In genomic region chr2:171553858-171554257, GRCh38 we compare ENCODE assay signal across 10 cellular contexts. TPM values are rescaled to one million over a fixed set of nuclear protein-coding genes. Genes with fewer than 3 reads are reported as not detected.
DNase-seq lines count a peak whose midpoint lies in the region; ATAC-seq, FAIRE-seq and TF ChIP-seq lines count a peak whose summit lies in the region.
"Had no signal": no experiment of that assay in that cellular context is flagged by ENCODE, and none has a peak within 500 bp of the region (broad histone marks: within the 10 kb centered on the region; RNA-seq: fewer than 3 reads in every experiment).

No MANE protein-coding gene starts in this region.

- no peaks in the 10 kb centered on the region for H3K79me2 ChIP-seq in PC-9 (ENCODE audit: low read depth)

- H3K27ac ChIP-seq in A549: peak overlapping the region; percentile 71 to 83
- no peak overlapping the region for H3K27ac ChIP-seq in PC-9
- no peak overlapping the region for H3K27ac ChIP-seq in spleen

- DNase-seq in A549 (ENCODE audit: low read depth in 1 of 2, low spot score in 1 of 2): peak; percentile 79 to 96
- peak; percentile 91 for DNase-seq in LoVo (ENCODE audit: low spot score)
- DNase-seq in PC-9: peak; percentile 71 to 75
- peak; percentile 67 for DNase-seq in globus pallidus (ENCODE audit: low spot score)
- no peak for DNase-seq in stimulated activated naive CD8-positive, alpha-beta T cell treated with anti-CD3 and anti-CD28 coated beads, Interleukin-15, Interleukin-2, amounts not matched to agents 100 U/mL and 50 U/mL, for 24 hours
- DNase-seq in NCI-H2171 (lab: John Stamatoyannopoulos, UW): no peak
- no peak for DNase-seq in activated CD4-positive, alpha-beta T cell treated with anti-CD3 and anti-CD28 coated beads, Interleukin-2, amount 50 U/mL, for 1 hour
- DNase-seq in spleen: no peak
- DNase-seq: activated CD4-positive, alpha-beta T cell treated with anti-CD3 and anti-CD28 coated beads, Interleukin-2, amount 50 U/mL, for 48 hours; left colon had no signal

- POLR2A ChIA-PET in A549 (lab: Yijun Ruan, JAX): no interaction called here
- POLR2A ChIA-PET in PC-9 (lab: Charles Lee; ENCODE audit: unreplicated experiment): no interaction called here

- peaks cover 10% of the 10 kb centered on the region; the same call in 2 of the 3 replicates for H3K4me1 ChIP-seq in A549
- H3K4me1 ChIP-seq in PC-9 (replicated peaks; ENCODE audit: insufficient read depth): no peaks in the 10 kb centered on the region
- no peaks in the 10 kb centered on the region for H3K4me1 ChIP-seq in spleen

- no TSS peak for BruUV-seq in PC-9 (replicated peaks; lab: Mats Ljungman, UMichigan)

- H3K36me3 ChIP-seq in PC-9 (ENCODE audit: low read depth): 0 out of 2 replicates have a peak, but pooled peaks cover 3% of the 10 kb centered on the region
- peaks cover 0 to 44% (median 4%) of the 10 kb centered on the region in 6 donors for H3K36me3 ChIP-seq in spleen

- H2AFZ ChIP-seq in PC-9: no peak overlapping the region; the same call in 1 of the 2 replicates

- H3K9me3 ChIP-seq in A549 (no peaks in the 10 kb centered on the region), PC-9 (ENCODE audit: insufficient read depth, low read depth) (no peaks in the 10 kb centered on the region), spleen (no peaks in the 10 kb centered on the region)

- CTCF ChIA-PET in A549 (lab: Yijun Ruan, JAX) (no interaction called here), PC-9 (lab: Charles Lee) (no interaction called here)

- no peaks in the 10 kb centered on the region for H3K9me2 ChIP-seq in PC-9 (ENCODE audit: insufficient read depth)

- no peaks in the 10 kb centered on the region for H4K20me1 ChIP-seq in PC-9 (ENCODE audit: insufficient read depth)

- WGBS in A549 (ENCODE audit: missing lambda C conversion rate): 2% methylated on average over 8 of the region's 8 CpGs
- 83 to 89% (median 84%) methylated on average over 8 of the region's 8 CpGs for WGBS in spleen, 5 donors

- peak; percentile 92 for FAIRE-seq in A549 (lab: Jason Lieb, UNC)

- no peak for TF ChIP-seq CTCF in A549 (IDR thresholded peaks at IDR 0.05)
- TF ChIP-seq CTCF in PC-9 (conservative IDR thresholded peaks at IDR 0.05): no peak
- no peak for TF ChIP-seq CTCF in spleen (IDR thresholded peaks at IDR 0.05 in 8 of 11, conservative IDR thresholded peaks at IDR 0.05 in 3 of 11)

- H3K4me2 ChIP-seq in A549 (peak overlapping the region; percentile 80), PC-9 (peak overlapping the region; percentile 42)

- no peaks in the 10 kb centered on the region; the same call in 1 of the 2 replicates for H3F3A ChIP-seq in PC-9 (ENCODE audit: insufficient read depth, low read depth)

- TF ChIP-seq POLR2A in A549 (IDR thresholded peaks at IDR 0.05; ENCODE audit: low read length) (peak; percentile 31), spleen (IDR thresholded peaks at IDR 0.05) (no peak)

- ATAC-seq in A549: peak; percentile 100
- no peak for ATAC-seq in stimulated activated naive CD8-positive, alpha-beta T cell treated with anti-CD3 and anti-CD28 coated beads, Interleukin-15, Interleukin-2, amounts not matched to agents 100 U/mL and 50 U/mL, for 24 hours
- ATAC-seq: left colon had no signal

- intact Hi-C loops in PC-9 (cut with micrococcal nuclease; ENCODE audit: unreplicated experiment): no loop called here
- intact Hi-C loops in spleen (cut with DNase I; ENCODE audit: low total_unique reads): no loop called here

- no peak for TF ChIP-seq EP300 in A549 (IDR thresholded peaks at IDR 0.05)

- H3K4me3 ChIP-seq in A549 (peak overlapping the region; percentile 51), PC-9 (peak overlapping the region; percentile 18; the same call in 1 of the 2 replicates), spleen (peak overlapping the region in 2 of 8 donors; percentile 16 to 34)

- no peak for TF ChIP-seq RAD21 in A549 (conservative IDR thresholded peaks at IDR 0.05 in 1 of 2, IDR thresholded peaks at IDR 0.05 in 1 of 2)

- H3K27me3 ChIP-seq in PC-9 (ENCODE audit: insufficient read depth, low read depth): no peaks in the 10 kb centered on the region
- no peaks in the 10 kb centered on the region for H3K27me3 ChIP-seq in spleen (replicated peaks in 1 of 7)

TF ChIP-seq in A549, 52 proteins besides CTCF, POLR2A, EP300 and RAD21 (continues in another document):
- TF ChIP-seq NFE2L2 (conservative IDR thresholded peaks at IDR 0.05; ENCODE audit: low read length): no peak
- 0 out of 2 replicates have a peak, but pooled peaks have one; percentile 20 for TF ChIP-seq PHF8 (IDR thresholded peaks at IDR 0.05; ENCODE audit: borderline replicate concordance, low read depth)
- no peak for TF ChIP-seq SMC3 (IDR thresholded peaks at IDR 0.05)
- TF ChIP-seq HOXA7 (CRISPR knock-in tag; IDR thresholded peaks at IDR 0.05): no peak
- TF ChIP-seq JUN (IDR thresholded peaks at IDR 0.05): peak in 1 of 2 experiments; percentile 46; a peak in 2 of 5 replicates
- TF ChIP-seq MYC (IDR thresholded peaks at IDR 0.05; ENCODE audit: borderline replicate concordance, low read length): no peak
- no peak for TF ChIP-seq NR3C1 (IDR thresholded peaks at IDR 0.05)
- TF ChIP-seq CEBPB (IDR thresholded peaks at IDR 0.05): peak in 1 of 2 experiments; percentile 38; a peak in 2 of 4 replicates
- TF ChIP-seq HEYL (CRISPR knock-in tag; IDR thresholded peaks at IDR 0.05): no peak
- TF ChIP-seq E2F6 (IDR thresholded peaks at IDR 0.05; ENCODE audit: borderline replicate concordance, low read depth): no peak
- TF ChIP-seq EHF (CRISPR knock-in tag; IDR thresholded peaks at IDR 0.05): no peak
- TF ChIP-seq HES2 (IDR thresholded peaks at IDR 0.05): no peak
- TF ChIP-seq BCL3 (IDR thresholded peaks at IDR 0.05): peak; percentile 47; the same call in 1 of the 3 replicates
- no peak for TF ChIP-seq KDM5A (IDR thresholded peaks at IDR 0.05)
- TF ChIP-seq MAFK (IDR thresholded peaks at IDR 0.05; ENCODE audit: partially characterized antibody): no peak
- no peak for TF ChIP-seq ELK1 (IDR thresholded peaks at IDR 0.05; ENCODE audit: low read depth, low read length)
- no peak for TF ChIP-seq FOSL2 (IDR thresholded peaks at IDR 0.05)
- no peak for TF ChIP-seq FOSL2 (CRISPR knock-in tag; IDR thresholded peaks at IDR 0.05)
- no peak for TF ChIP-seq SREBF2 (IDR thresholded peaks at IDR 0.05)
- TF ChIP-seq RFX5 (IDR thresholded peaks at IDR 0.05): peak; percentile 43; the same call in 1 of the 2 replicates
- no peak for TF ChIP-seq HMGXB4 (CRISPR knock-in tag; IDR thresholded peaks at IDR 0.05; ENCODE audit: borderline replicate concordance)
- TF ChIP-seq CHD4 (IDR thresholded peaks at IDR 0.05; ENCODE audit: borderline replicate concordance): no peak
- TF ChIP-seq ZFP36 (IDR thresholded peaks at IDR 0.05; ENCODE audit: borderline replicate concordance, partially characterized antibody): no peak
- TF ChIP-seq KDM1A (IDR thresholded peaks at IDR 0.05; ENCODE audit: low read depth): no peak

RNA-seq across cellular contexts. Expression of gene CYBRD1, which starts 31.6 kb away (rescaled TPM):
- polyA plus RNA-seq in A549 (2011; rRNA removed) (46.6 and 50.8 TPM in 2 replicates), A549 (2017; fragmentation: RNase III; extraction: RNeasy Plus Mini Kit Qiagen cat#74134 plus additional on column Dnase treatment) (25.3 to 31.6 TPM (median 30.5 TPM) in 3 replicates), spleen (10 to 100 TPM in 1 of 3 donors, 1 to 10 TPM in 2; 8.2 to 21.3 (median 9.4) TPM)
- polyA plus RNA-seq in A549 (2012; cell fraction: cytosol; rRNA removed): 14.3 and 20.5 TPM in 2 replicates
- 9.4 and 12.9 TPM in 2 replicates for polyA plus RNA-seq in A549 (2012; cell fraction: nucleus; rRNA removed)
- polyA minus RNA-seq in A549 (2011; rRNA and poly(A)+ RNA removed): 37.4 and 37.7 TPM in 2 replicates
- total RNA-seq in PC-9 (2021) (125 and 132 TPM in 2 replicates), spleen (10 to 100 TPM; 18.8 to 61.7 (median 46.9) TPM)

Comparison
In these comparisons a context has a peak if more than half of its experiments do, and no peak if none do; other contexts are left out.
1. DNase-seq: peak in A549 (2 of 2), LoVo (single experiment), PC-9 (2 of 2) and globus pallidus (single experiment); none in stimulated activated naive CD8-positive, alpha-beta T cell treated with anti-CD3 and anti-CD28 coated beads, Interleukin-15, Interleukin-2, amounts not matched to agents 100 U/mL and 50 U/mL, for 24 hours (single experiment), NCI-H2171 (single experiment), activated CD4-positive, alpha-beta T cell treated with anti-CD3 and anti-CD28 coated beads, Interleukin-2, amount 50 U/mL, for 1 hour (single experiment) and spleen (single experiment).
2. H3K27ac ChIP-seq: peak in A549 (2 of 2); none in PC-9 (single experiment) and spleen (0 of 8).